20 cellular contexts compared by ENCODE assay signal in the genomic region with DNA sequence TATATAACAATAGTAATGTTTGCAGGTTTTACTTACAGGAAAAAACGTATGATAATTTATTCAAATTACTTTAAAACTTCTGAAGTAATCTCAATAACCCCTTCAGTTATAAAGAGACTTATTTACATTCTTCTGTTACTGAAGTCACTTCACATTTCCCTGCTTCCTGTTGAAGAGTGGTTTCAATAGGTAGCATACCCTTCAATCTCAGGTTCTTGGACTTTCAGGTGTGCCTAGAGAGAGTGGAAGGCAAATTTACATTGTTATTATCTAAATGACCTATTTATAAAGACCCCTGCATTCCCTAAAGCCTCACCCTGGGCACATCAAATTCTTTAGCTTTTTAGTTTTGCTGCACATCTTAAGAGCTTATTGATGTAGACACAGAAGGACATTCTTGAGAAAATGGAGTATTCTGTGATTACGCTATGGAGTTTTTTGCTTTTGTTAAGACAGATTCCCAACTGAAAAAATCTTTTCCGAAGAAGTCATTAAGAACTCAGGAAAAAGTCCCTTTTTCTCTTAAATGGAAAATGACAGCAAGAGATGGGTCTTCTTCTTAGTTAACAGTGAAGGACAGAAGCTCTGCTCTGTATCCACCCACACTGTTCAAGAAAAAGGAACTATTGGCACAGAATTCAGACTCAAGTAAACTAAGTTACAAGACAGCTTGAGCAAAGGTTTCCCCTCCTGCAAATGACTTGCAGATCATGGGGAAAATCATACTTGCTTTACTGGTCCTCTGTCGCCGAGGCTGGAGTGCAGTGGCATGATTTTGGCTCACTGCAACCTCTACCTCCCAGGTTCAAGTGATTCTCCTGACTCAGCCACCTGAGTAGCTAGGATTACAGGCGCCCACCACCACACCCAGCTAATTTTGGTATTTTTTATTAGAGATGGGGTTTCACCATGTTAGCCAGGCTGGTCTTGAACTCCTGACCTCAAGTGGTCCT.
"Had no signal": no experiment of that assay in that cellular context is flagged by ENCODE, and none has a peak within 500 bp of the region (broad histone marks: within the 10 kb centered on the region; RNA-seq: fewer than 3 reads in every experiment).

No MANE protein-coding gene starts in this region.

- H3K4me1 ChIP-seq: body of pancreas, colonic mucosa, heart left ventricle, neural progenitor cell, transverse colon had no signal

- H3K27me3 Mint-ChIP-seq: activated CD8-positive, alpha-beta T cell treated with anti-CD3 and anti-CD28 coated beads for 36 hours; activated naive CD4-positive, alpha-beta T cell treated with anti-CD3 and anti-CD28 coated beads, Interleukin-2, amount 50 U/mL, for 24 hours had no signal

- H3K36me3 ChIP-seq: adrenal gland, colonic mucosa, transverse colon had no signal

- H3K9me3 Mint-ChIP-seq: activated CD8-positive, alpha-beta T cell treated with anti-CD3 and anti-CD28 coated beads for 36 hours; activated naive CD4-positive, alpha-beta T cell treated with anti-CD3 and anti-CD28 coated beads, Interleukin-2, amount 50 U/mL, for 24 hours; immature natural killer cell had no signal

- H3K79me2 ChIP-seq: parathyroid adenoma had no signal

- H3K4me1 Mint-ChIP-seq: activated naive CD4-positive, alpha-beta T cell treated with anti-CD3 and anti-CD28 coated beads, Interleukin-2, amount 50 U/mL, for 24 hours; immature natural killer cell; neural progenitor cell had no signal

- ATAC-seq: activated CD8-positive, alpha-beta T cell treated with anti-CD3 and anti-CD28 coated beads for 36 hours; body of pancreas; heart left ventricle; stimulated activated naive CD8-positive, alpha-beta T cell treated with anti-CD3 and anti-CD28 coated beads, Interleukin-15, Interleukin-2, amounts not matched to agents 100 U/mL and 50 U/mL, for 24 hours had no signal

- H3K36me3 Mint-ChIP-seq: activated naive CD4-positive, alpha-beta T cell treated with anti-CD3 and anti-CD28 coated beads, Interleukin-2, amount 50 U/mL, for 24 hours had no signal

- H3K4me3 Mint-ChIP-seq: activated CD8-positive, alpha-beta T cell treated with anti-CD3 and anti-CD28 coated beads for 36 hours; activated naive CD4-positive, alpha-beta T cell treated with anti-CD3 and anti-CD28 coated beads, Interleukin-2, amount 50 U/mL, for 24 hours; immature natural killer cell; neural progenitor cell had no signal

- H3K9ac ChIP-seq: neural progenitor cell, parathyroid adenoma had no signal

- H2AFZ ChIP-seq: neural progenitor cell, parathyroid adenoma had no signal

- H3K27ac Mint-ChIP-seq: activated CD8-positive, alpha-beta T cell treated with anti-CD3 and anti-CD28 coated beads for 36 hours; activated naive CD4-positive, alpha-beta T cell treated with anti-CD3 and anti-CD28 coated beads, Interleukin-2, amount 50 U/mL, for 24 hours; immature natural killer cell; neural progenitor cell had no signal

- H3K4me2 ChIP-seq: neural progenitor cell had no signal

- H3K27ac ChIP-seq: body of pancreas, colonic mucosa, heart left ventricle, neural progenitor cell, parathyroid adenoma, transverse colon, WERI-Rb-1 had no signal

- H3K4me3 ChIP-seq: adrenal gland, body of pancreas, colonic mucosa, heart left ventricle, neural progenitor cell, transverse colon had no signal

- H3K27me3 ChIP-seq: adrenal gland, body of pancreas, colonic mucosa, heart left ventricle, neural progenitor cell, transverse colon had no signal

- DNase-seq: activated CD4-positive, alpha-beta T cell treated with anti-CD3 and anti-CD28 coated beads for 4 hours; activated CD8-positive, alpha-beta T cell treated with anti-CD3 and anti-CD28 coated beads for 36 hours; activated effector memory CD4-positive, alpha-beta T cell treated with anti-CD3 and anti-CD28 coated beads, Interleukin-2, amount 50 U/mL, for 16 hours; activated T-cell treated with anti-CD3 and anti-CD28 coated beads, Interleukin-2, amount 50 U/mL, for 48 hours; adrenal gland; body of pancreas; central memory CD4-positive, alpha-beta T cell; colonic mucosa; effector CD4-positive, alpha-beta T cell; heart left ventricle; immature natural killer cell; midbrain; retina; stimulated activated CD4-positive, alpha-beta T cell treated with anti-CD3 and anti-CD28 coated beads, Interleukin-4, amount 100 ng/mL, for 1 hour; stimulated activated naive CD8-positive, alpha-beta T cell treated with anti-CD3 and anti-CD28 coated beads, Interleukin-15, Interleukin-2, amounts not matched to agents 100 U/mL and 50 U/mL, for 24 hours; transverse colon; WERI-Rb-1 had no signal

- H3K9me3 ChIP-seq: adrenal gland, body of pancreas, colonic mucosa, heart left ventricle, transverse colon had no signal
